ENCODE assay signal across 8 cellular contexts in the genomic region with DNA sequence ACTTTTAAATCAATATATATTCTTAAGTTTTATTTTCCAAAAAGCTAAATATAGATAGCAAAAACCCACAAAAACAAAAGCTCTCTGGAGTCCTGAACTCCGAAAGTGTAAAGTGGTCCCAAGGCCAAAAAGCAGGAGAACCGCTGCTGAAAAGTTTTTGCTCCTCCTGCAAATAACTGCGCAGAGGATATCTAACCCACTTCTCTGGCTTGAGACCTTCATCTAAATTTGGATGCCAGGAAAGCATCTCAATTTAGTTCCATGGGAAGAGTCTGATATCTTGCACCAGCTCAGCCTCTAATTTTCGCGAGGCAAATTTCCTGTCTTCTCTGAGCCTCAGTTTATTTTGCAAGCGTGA. TPM values are rescaled to one million over a fixed set of nuclear protein-coding genes. Genes with fewer than 3 reads are reported as not detected.
DNase-seq lines count a peak whose midpoint lies in the region; ATAC-seq, FAIRE-seq and TF ChIP-seq lines count a peak whose summit lies in the region.

No MANE protein-coding gene starts in this region.

- H3K36me3 ChIP-seq in rectal smooth muscle tissue (ENCODE audit: control insufficient read depth, insufficient read depth, low read length), result peaks cover under 1% of the 10 kb centered on the region

- H3K27me3 ChIP-seq in rectal smooth muscle tissue (ENCODE audit: control insufficient read depth, insufficient read depth, low read length), result no peaks in the 10 kb centered on the region

- peak overlapping the region; percentile 86 for H3K27ac ChIP-seq in rectal smooth muscle tissue (ENCODE audit: low read depth, low read length)

- TF ChIP-seq POLR2A in GM12892 (IDR thresholded peaks at IDR 0.05; ENCODE audit: low read depth, low read length) (no peak), GM12891 (IDR thresholded peaks at IDR 0.05; ENCODE audit: low read depth, low read length) (no peak)

- FAIRE-seq in GM12892 (lab: Jason Lieb, UNC) (peak; percentile 24), GM12891 (lab: Jason Lieb, UNC) (no peak)

- no peak for DNase-seq in GM12892 (ENCODE audit: insufficient read length)
- DNase-seq in fibroblast of villous mesenchyme (ENCODE audit: low read depth), result no peak
- no peak for DNase-seq in GM12891 (ENCODE audit: insufficient read length, low spot score)
- no peak for DNase-seq in NK-92 treated with Interleukin-12 subunit alpha and Interleukin-12 subunit beta, amount 100 ng/mL, for 24 hours (lab: John Stamatoyannopoulos, UW)
- DNase-seq in NCI-H2081 treated with DMSO at 0.1 percent for 48 hours (lab: John Stamatoyannopoulos, UW), result no peak

- H3K4me3 ChIP-seq in fibroblast of villous mesenchyme (ENCODE audit: low read depth, low read length) (peak overlapping the region; percentile 89), rectal smooth muscle tissue (ENCODE audit: low read length) (peak overlapping the region; percentile 90)

- H3K4me1 ChIP-seq in rectal smooth muscle tissue (ENCODE audit: control insufficient read depth, insufficient read depth, low read length), result peaks cover 5% of the 10 kb centered on the region

- ATAC-seq in SK-N-SH treated with all-trans-retinoic acid at 6 μM for 48 hours, result no peak
- ATAC-seq in HG02798 (IDR thresholded peaks at IDR 0.05; ENCODE audit: poor library complexity, unreplicated experiment), result no peak

- no peak for TF ChIP-seq CTCF in fibroblast of villous mesenchyme (IDR thresholded peaks at IDR 0.05; ENCODE audit: insufficient read depth, low read depth, low read length)

- peak overlapping the region; percentile 89 for H3K9ac ChIP-seq in rectal smooth muscle tissue (ENCODE audit: low read length)

TF ChIP-seq in SK-N-SH treated with all-trans-retinoic acid at 6 μM for 48 hours, 23 proteins besides CTCF, POLR2A, EP300 and RAD21:
- TF ChIP-seq, protein P1, sequence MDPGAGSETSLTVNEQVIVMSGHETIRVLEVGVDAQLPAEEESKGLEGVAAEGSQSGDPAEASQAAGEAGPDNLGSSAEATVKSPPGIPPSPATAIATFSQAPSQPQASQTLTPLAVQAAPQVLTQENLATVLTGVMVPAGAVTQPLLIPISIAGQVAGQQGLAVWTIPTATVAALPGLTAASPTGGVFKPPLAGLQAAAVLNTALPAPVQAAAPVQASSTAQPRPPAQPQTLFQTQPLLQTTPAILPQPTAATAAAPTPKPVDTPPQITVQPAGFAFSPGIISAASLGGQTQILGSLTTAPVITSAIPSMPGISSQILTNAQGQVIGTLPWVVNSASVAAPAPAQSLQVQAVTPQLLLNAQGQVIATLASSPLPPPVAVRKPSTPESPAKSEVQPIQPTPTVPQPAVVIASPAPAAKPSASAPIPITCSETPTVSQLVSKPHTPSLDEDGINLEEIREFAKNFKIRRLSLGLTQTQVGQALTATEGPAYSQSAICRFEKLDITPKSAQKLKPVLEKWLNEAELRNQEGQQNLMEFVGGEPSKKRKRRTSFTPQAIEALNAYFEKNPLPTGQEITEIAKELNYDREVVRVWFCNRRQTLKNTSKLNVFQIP (CRISPR knock-in tag; IDR thresholded peaks at IDR 0.05; ENCODE audit: borderline replicate concordance, low read depth), result no peak
- TF ChIP-seq ZFP3 (CRISPR knock-in tag; IDR thresholded peaks at IDR 0.05) (no peak), TOX (CRISPR knock-in tag; IDR thresholded peaks at IDR 0.05; ENCODE audit: borderline replicate concordance) (no peak), ZNF8 (CRISPR knock-in tag; IDR thresholded peaks at IDR 0.05) (no peak)
- TF ChIP-seq, protein P2, sequence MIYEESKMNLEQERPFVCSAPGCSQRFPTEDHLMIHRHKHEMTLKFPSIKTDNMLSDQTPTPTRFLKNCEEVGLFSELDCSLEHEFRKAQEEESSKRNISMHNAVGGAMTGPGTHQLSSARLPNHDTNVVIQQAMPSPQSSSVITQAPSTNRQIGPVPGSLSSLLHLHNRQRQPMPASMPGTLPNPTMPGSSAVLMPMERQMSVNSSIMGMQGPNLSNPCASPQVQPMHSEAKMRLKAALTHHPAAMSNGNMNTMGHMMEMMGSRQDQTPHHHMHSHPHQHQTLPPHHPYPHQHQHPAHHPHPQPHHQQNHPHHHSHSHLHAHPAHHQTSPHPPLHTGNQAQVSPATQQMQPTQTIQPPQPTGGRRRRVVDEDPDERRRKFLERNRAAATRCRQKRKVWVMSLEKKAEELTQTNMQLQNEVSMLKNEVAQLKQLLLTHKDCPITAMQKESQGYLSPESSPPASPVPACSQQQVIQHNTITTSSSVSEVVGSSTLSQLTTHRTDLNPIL (CRISPR knock-in tag; IDR thresholded peaks at IDR 0.05; ENCODE audit: low read depth), result 0 out of 2 replicates have a peak, but pooled peaks have one; percentile 7

TF ChIP-seq in GM12891, 5 proteins besides CTCF, POLR2A, EP300 and RAD21:
- TF ChIP-seq POLR2AphosphoS5 (IDR thresholded peaks at IDR 0.05; ENCODE audit: low read depth, low read length) (no peak), POU2F2 (IDR thresholded peaks at IDR 0.05; ENCODE audit: low read depth, low read length) (no peak), PAX5 (IDR thresholded peaks at IDR 0.05; ENCODE audit: insufficient read depth, low read length, severe bottlenecking) (no peak), TAF1 (IDR thresholded peaks at IDR 0.05; ENCODE audit: low read depth, low read length) (no peak), SPI1 (IDR thresholded peaks at IDR 0.05; ENCODE audit: low read depth, low read length) (no peak)

RNA-seq across cellular contexts. Expression of a gene that starts 0.5 kb away (rescaled TPM):
- 35.6 TPM for polyA plus RNA-seq in GM12892 (2012; ENCODE audit: missing spikeins)
- total RNA-seq in fibroblast of villous mesenchyme, result 47.0 and 66.5 TPM in 2 replicates
- 18.0 TPM for polyA plus RNA-seq in GM12891 (2012; ENCODE audit: low read depth, missing spikeins)

RNA-seq across cellular contexts. Expression of a gene that starts 22.4 kb away (rescaled TPM):
- polyA plus RNA-seq in GM12892 (2012; ENCODE audit: missing spikeins), result 0.98 TPM
- not detected in 2 replicates for total RNA-seq in fibroblast of villous mesenchyme
- polyA plus RNA-seq in GM12891 (2012; ENCODE audit: low read depth, missing spikeins), result not detected

RNA-seq across cellular contexts. Expression of a gene that starts 44.0 kb away (rescaled TPM):
- polyA plus RNA-seq in GM12892 (2012; ENCODE audit: missing spikeins), result not detected
- 0.32 TPM in 1 of 2 replicates, not detected in the other for total RNA-seq in fibroblast of villous mesenchyme
- polyA plus RNA-seq in GM12891 (2012; ENCODE audit: low read depth, missing spikeins), result not detected
